In genomic region chr20:26160916-26161315, GRCh38 we compare ENCODE assay signal across 1 cellular context.
TF ChIP-seq lines count a peak whose summit lies in the region.

No MANE protein-coding gene starts in this region.

TF ChIP-seq in GM23338, 12 proteins besides CTCF, POLR2A, EP300 and RAD21:
- peak; percentile 41; the same call in 1 of the 2 replicates for TF ChIP-seq NANOG (IDR thresholded peaks at IDR 0.05; ENCODE audit: borderline replicate concordance)
TF ChIP-seq in GM23338: peak in this region for 1; not testable (repeated sequence) for 11.
